Comparison of ENCODE assay signal across 8 cellular contexts in genomic region chr7:75485979-75486643, GRCh38. TPM values are rescaled to one million over a fixed set of nuclear protein-coding genes. Genes with fewer than 3 reads are reported as not detected.
DNase-seq lines count a peak whose midpoint lies in the region; ATAC-seq and TF ChIP-seq lines count a peak whose summit lies in the region.
"Not testable (repeated sequence)": the region's sequence is repeated elsewhere in the genome, so short reads cannot be mapped to it uniquely, and the experiment has no call there.

Gene POM121C, minus strand, starts transcription at chr7:75486299. Its CDS starts 44,803 bp downstream, at chr7:75441496.

- DNase-seq in CD4-positive, CD25-positive, alpha-beta regulatory T cell = peak; percentile 77 to 94 (median 81)
- DNase-seq in NCI-H82 treated with DMSO at 0.1 percent for 48 hours (lab: John Stamatoyannopoulos, UW; ENCODE audit: unreplicated experiment) (peak; percentile 71), lower lobe of right lung (peak; percentile 97)
- peak; percentile 93 for DNase-seq in activated CD4-positive, alpha-beta memory T cell treated with anti-CD3 and anti-CD28 coated beads for 36 hours
- DNase-seq in stimulated activated CD4-positive, alpha-beta T cell treated with anti-CD3 and anti-CD28 coated beads, TNF-alpha, amount 100 ng/mL, for 1 hour (ENCODE audit: low read depth in 3 of 3, low spot score in 1 of 3) = peak; percentile 67 to 76 (median 69)

- H3K27me3 Mint-ChIP-seq in CD4-positive, CD25-positive, alpha-beta regulatory T cell; activated CD4-positive, alpha-beta memory T cell treated with anti-CD3 and anti-CD28 coated beads for 36 hours: not testable (repeated sequence)

- H3K36me3 ChIP-seq in CD4-positive, CD25-positive, alpha-beta regulatory T cell (ENCODE audit: control insufficient read depth, insufficient read depth, low read length); duodenal mucosa (ENCODE audit: control insufficient read depth in 1 of 2, insufficient read depth in 2 of 2, low read length in 2 of 2); lower lobe of right lung: not testable (repeated sequence)

- peak within 1 kb of the TSS; percentile 54 for H3K4me3 ChIP-seq in CD4-positive, CD25-positive, alpha-beta regulatory T cell (ENCODE audit: low read depth, low read length)
- H3K4me3 ChIP-seq in duodenal mucosa (ENCODE audit: low read depth in 1 of 2, low read length in 2 of 2) = peak within 1 kb of the TSS; percentile 60 to 78
- peak within 1 kb of the TSS; percentile 80 for H3K4me3 ChIP-seq in lower lobe of right lung

- POLR2A ChIA-PET in activated CD4-positive, alpha-beta memory T cell treated with anti-CD3 and anti-CD28 coated beads for 36 hours (lab: Charles Lee) = not testable (repeated sequence)

- not testable (repeated sequence) for H3K27me3 ChIP-seq in CD4-positive, CD25-positive, alpha-beta regulatory T cell (ENCODE audit: control insufficient read depth, insufficient read depth, low read length); duodenal mucosa (ENCODE audit: control insufficient read depth in 1 of 2, insufficient read depth in 2 of 2, low read length in 2 of 2); lower lobe of right lung (ENCODE audit: low read depth)

- not testable (repeated sequence) for H3K4me1 ChIP-seq in CD4-positive, CD25-positive, alpha-beta regulatory T cell (ENCODE audit: control insufficient read depth, insufficient read depth, low read length, poor library complexity, severe bottlenecking); duodenal mucosa (ENCODE audit: control insufficient read depth in 1 of 2, insufficient read depth in 2 of 2, low read length in 2 of 2); lower lobe of right lung

- not testable (repeated sequence) for H3K9me3 Mint-ChIP-seq in CD4-positive, CD25-positive, alpha-beta regulatory T cell; activated CD4-positive, alpha-beta memory T cell treated with anti-CD3 and anti-CD28 coated beads for 36 hours

- not testable (repeated sequence) for H3K36me3 Mint-ChIP-seq in CD4-positive, CD25-positive, alpha-beta regulatory T cell; activated CD4-positive, alpha-beta memory T cell treated with anti-CD3 and anti-CD28 coated beads for 36 hours

- peaks cover 0 to 31% (median 5%) of the 10 kb centered on the region in 4 donors for H3K4me1 Mint-ChIP-seq in CD4-positive, CD25-positive, alpha-beta regulatory T cell
- H3K4me1 Mint-ChIP-seq in activated CD4-positive, alpha-beta memory T cell treated with anti-CD3 and anti-CD28 coated beads for 36 hours (ENCODE audit: low read depth) = not testable (repeated sequence)

- not testable (repeated sequence) for TF ChIP-seq CTCF in lower lobe of right lung (IDR thresholded peaks at IDR 0.05)

- intact Hi-C loops in activated CD4-positive, alpha-beta memory T cell treated with anti-CD3 and anti-CD28 coated beads for 36 hours (cut with micrococcal nuclease); lower lobe of right lung (cut with DNase I): not testable (repeated sequence)

- peak within 1 kb of the TSS; percentile 90 to 93 (median 92) for H3K4me3 Mint-ChIP-seq in CD4-positive, CD25-positive, alpha-beta regulatory T cell
- peak within 1 kb of the TSS; percentile 92 for H3K4me3 Mint-ChIP-seq in activated CD4-positive, alpha-beta memory T cell treated with anti-CD3 and anti-CD28 coated beads for 36 hours

- H3K9me3 ChIP-seq in CD4-positive, CD25-positive, alpha-beta regulatory T cell (ENCODE audit: control insufficient read depth in 2 of 2, low read length in 2 of 2); duodenal mucosa (ENCODE audit: control insufficient read depth in 1 of 2, low read length in 2 of 2); lower lobe of right lung: not testable (repeated sequence)

- ATAC-seq in CD4-positive, CD25-positive, alpha-beta regulatory T cell (ENCODE audit: low read depth in 2 of 2) = peak; percentile 98 to 100
- peak; percentile 100 for ATAC-seq in GM19452 (IDR thresholded peaks at IDR 0.05; ENCODE audit: unreplicated experiment)
- peak; percentile 64 for ATAC-seq in HG03575 (IDR thresholded peaks at IDR 0.05; ENCODE audit: extremely low read depth, insufficient number of reproducible peaks, low FRiP score, unreplicated experiment)
- peak; percentile 100 for ATAC-seq in lower lobe of right lung

- peak within 1 kb of the TSS; percentile 48 to 54 for H3K9ac ChIP-seq in duodenal mucosa (ENCODE audit: low read depth in 1 of 2, low read length in 2 of 2)

- peak within 1 kb of the TSS; percentile 78 to 87 (median 84) for H3K27ac Mint-ChIP-seq in CD4-positive, CD25-positive, alpha-beta regulatory T cell
- peak within 1 kb of the TSS; percentile 86 for H3K27ac Mint-ChIP-seq in activated CD4-positive, alpha-beta memory T cell treated with anti-CD3 and anti-CD28 coated beads for 36 hours

- CTCF ChIA-PET in activated CD4-positive, alpha-beta memory T cell treated with anti-CD3 and anti-CD28 coated beads for 36 hours (lab: Charles Lee) = not testable (repeated sequence)

- H3K27ac ChIP-seq in CD4-positive, CD25-positive, alpha-beta regulatory T cell (ENCODE audit: insufficient read depth, low read length, poor library complexity, severe bottlenecking) = peak within 1 kb of the TSS; percentile 69
- H3K27ac ChIP-seq in duodenal mucosa (ENCODE audit: low read depth, low read length) = not testable (repeated sequence)
- H3K27ac ChIP-seq in lower lobe of right lung = peak within 1 kb of the TSS; percentile 80

RNA-seq across cellular contexts. Expression of gene POM121C, which starts in this region (rescaled TPM):
- 91.3 TPM for total RNA-seq in CD4-positive, CD25-positive, alpha-beta regulatory T cell
- polyA plus RNA-seq in CD4-positive, CD25-positive, alpha-beta regulatory T cell = 10 to 100 TPM in 3 of 4 donors, 1 to 10 TPM in 1; 7.0 to 12.7 (median 10.2) TPM
- total RNA-seq in activated CD4-positive, alpha-beta memory T cell treated with anti-CD3 and anti-CD28 coated beads for 36 hours = 10 to 100 TPM; 55.3 to 61.2 TPM
- 35.7 TPM for total RNA-seq in lower lobe of right lung
